ENCODE assay signal across 18 cellular contexts in genomic region chr5:142829821-142830220, GRCh38. TPM values are rescaled to one million over a fixed set of nuclear protein-coding genes. Genes with fewer than 3 reads are reported as not detected.
DNase-seq lines count a peak whose midpoint lies in the region; ATAC-seq and TF ChIP-seq lines count a peak whose summit lies in the region.
"Had no signal": no experiment of that assay in that cellular context is flagged by ENCODE, and none has a peak within 500 bp of the region (broad histone marks: within the 10 kb centered on the region; RNA-seq: fewer than 3 reads in every experiment).

No MANE protein-coding gene starts in this region.

- peak; percentile 34 for DNase-seq in MCF 10A (ENCODE audit: unreplicated experiment)
- DNase-seq in breast epithelium (ENCODE audit: low spot score in 2 of 2) = no peak
- peak; percentile 46 for DNase-seq in astrocyte of the spinal cord (ENCODE audit: low read depth, low spot score)
- no peak for DNase-seq in left lung
- peak in 1 of 2 donors; percentile 71 for DNase-seq in uterus
- DNase-seq in activated CD4-positive, alpha-beta T cell treated with anti-CD3 and anti-CD28 coated beads, Interleukin-2, amount 10 ng/mL, durations not matched to agents 24 days and 14 days = no peak
- DNase-seq in OCI-M1 (lab: John Stamatoyannopoulos, UW) = no peak
- DNase-seq in DMS153 (lab: John Stamatoyannopoulos, UW) = no peak
- DNase-seq: 8988T; activated CD4-positive, alpha-beta memory T cell treated with anti-CD3 and anti-CD28 coated beads for 36 hours; endodermal cell; head of caudate nucleus; left cardiac atrium; naive B cell; NCI-H1105 treated with DMSO at 0.1 percent for 48 hours; NCI-H524 treated with DMSO at 0.1 percent for 48 hours; RPMI8226; spleen had no signal

- H3K9me3 ChIP-seq in breast epithelium (no peaks in the 10 kb centered on the region), left lung (no peaks in the 10 kb centered on the region), uterus (no peaks in the 10 kb centered on the region)
- H3K9me3 ChIP-seq: spleen had no signal

- peaks cover 52% of the 10 kb centered on the region for H3K4me1 Mint-ChIP-seq in MCF 10A (ENCODE audit: insufficient read depth, unreplicated experiment)
- peaks cover 48% of the 10 kb centered on the region for H3K4me1 Mint-ChIP-seq in activated CD4-positive, alpha-beta T cell treated with anti-CD3 and anti-CD28 coated beads, Interleukin-2, amount 10 ng/mL, durations not matched to agents 24 days and 14 days

- H3K27ac Mint-ChIP-seq in MCF 10A (ENCODE audit: low read depth, unreplicated experiment) = no peak overlapping the region
- no peak overlapping the region for H3K27ac Mint-ChIP-seq in activated CD4-positive, alpha-beta T cell treated with anti-CD3 and anti-CD28 coated beads, Interleukin-2, amount 10 ng/mL, durations not matched to agents 24 days and 14 days
- H3K27ac Mint-ChIP-seq: activated CD4-positive, alpha-beta memory T cell treated with anti-CD3 and anti-CD28 coated beads for 36 hours; endodermal cell had no signal

- H3K4me3 ChIP-seq in breast epithelium = no peak overlapping the region
- H3K4me3 ChIP-seq in astrocyte of the spinal cord (ENCODE audit: low read depth, low read length) = no peak overlapping the region
- H3K4me3 ChIP-seq in left lung = no peak overlapping the region
- no peak overlapping the region for H3K4me3 ChIP-seq in uterus
- H3K4me3 ChIP-seq: spleen had no signal

- no peaks in the 10 kb centered on the region for H3K36me3 Mint-ChIP-seq in MCF 10A (ENCODE audit: insufficient read depth, unreplicated experiment)
- H3K36me3 Mint-ChIP-seq in activated CD4-positive, alpha-beta T cell treated with anti-CD3 and anti-CD28 coated beads, Interleukin-2, amount 10 ng/mL, durations not matched to agents 24 days and 14 days (ENCODE audit: low read depth) = peaks cover 2% of the 10 kb centered on the region
- H3K36me3 Mint-ChIP-seq: activated CD4-positive, alpha-beta memory T cell treated with anti-CD3 and anti-CD28 coated beads for 36 hours; naive B cell had no signal

- H3K9me3 Mint-ChIP-seq in MCF 10A (ENCODE audit: unreplicated experiment) = no peaks in the 10 kb centered on the region
- no peaks in the 10 kb centered on the region for H3K9me3 Mint-ChIP-seq in activated CD4-positive, alpha-beta T cell treated with anti-CD3 and anti-CD28 coated beads, Interleukin-2, amount 10 ng/mL, durations not matched to agents 24 days and 14 days
- H3K9me3 Mint-ChIP-seq: activated CD4-positive, alpha-beta memory T cell treated with anti-CD3 and anti-CD28 coated beads for 36 hours; endodermal cell; naive B cell had no signal

- H3K27ac ChIP-seq in breast epithelium (peak overlapping the region in 1 of 2 donors; percentile 44), left lung (no peak overlapping the region), uterus (peak overlapping the region; percentile 51 to 55)
- H3K27ac ChIP-seq: spleen had no signal

- H3K36me3 ChIP-seq in breast epithelium (no peaks in the 10 kb centered on the region), left lung (no peaks in the 10 kb centered on the region), uterus (no peaks in the 10 kb centered on the region)
- H3K36me3 ChIP-seq: spleen had no signal

- peak; percentile 28 for ATAC-seq in left lung

- H3K4me1 ChIP-seq in breast epithelium (peaks cover 5 to 19% of the 10 kb centered on the region in 2 donors), left lung (peaks cover 13 to 59% of the 10 kb centered on the region in 2 donors), uterus (peaks cover 0 to 28% of the 10 kb centered on the region in 2 donors)

- CTCF ChIA-PET in MCF 10A (lab: Yijun Ruan, JAX) = interaction anchor here (0.5 to 1.8 kb wide), 10 partner anchors 18 to 116 kb away, joined by 3 to 11 read pairs (median 4); no protein-coding TSS in a partner anchor

- no TSS peak for BruUV-seq in MCF 10A (replicated peaks; lab: Mats Ljungman, UMichigan)

- POLR2A ChIA-PET in MCF 10A (lab: Yijun Ruan, JAX) = interaction anchor here (0.7 to 2.0 kb wide), 6 partner anchors 9 to 37 kb away, joined by 3 to 11 read pairs (median 4); no protein-coding TSS in a partner anchor

- in situ Hi-C loops in astrocyte of the spinal cord (cut with HindIII; ENCODE audit: low sequenced_read_pairs) = no loop called here

- no peak overlapping the region for H3K4me3 Mint-ChIP-seq in MCF 10A (ENCODE audit: unreplicated experiment)
- H3K4me3 Mint-ChIP-seq in activated CD4-positive, alpha-beta T cell treated with anti-CD3 and anti-CD28 coated beads, Interleukin-2, amount 10 ng/mL, durations not matched to agents 24 days and 14 days = no peak overlapping the region
- H3K4me3 Mint-ChIP-seq: activated CD4-positive, alpha-beta memory T cell treated with anti-CD3 and anti-CD28 coated beads for 36 hours; endodermal cell; naive B cell had no signal

- H3K27me3 ChIP-seq in breast epithelium = no peaks in the 10 kb centered on the region
- no peaks in the 10 kb centered on the region for H3K27me3 ChIP-seq in left lung
- no peaks in the 10 kb centered on the region for H3K27me3 ChIP-seq in uterus
- H3K27me3 ChIP-seq: spleen had no signal

- H3K27me3 Mint-ChIP-seq in MCF 10A (ENCODE audit: insufficient read depth, unreplicated experiment) = no peaks in the 10 kb centered on the region
- peaks cover 1% of the 10 kb centered on the region for H3K27me3 Mint-ChIP-seq in activated CD4-positive, alpha-beta T cell treated with anti-CD3 and anti-CD28 coated beads, Interleukin-2, amount 10 ng/mL, durations not matched to agents 24 days and 14 days
- H3K27me3 Mint-ChIP-seq: activated CD4-positive, alpha-beta memory T cell treated with anti-CD3 and anti-CD28 coated beads for 36 hours; naive B cell had no signal

- intact Hi-C loops in MCF 10A (cut with micrococcal nuclease) = loop anchor here (5.0 kb wide), 1 partner anchor 103 kb away; no protein-coding TSS in a partner anchor
- intact Hi-C loops in breast epithelium (cut with DNase I; ENCODE audit: low total_unique reads) = no loop called here
- intact Hi-C loops in left lung (cut with DNase I) = no loop called here
- intact Hi-C loops in uterus (cut with DNase I; ENCODE audit: low total_unique reads) = no loop called here
- intact Hi-C loops in activated CD4-positive, alpha-beta T cell treated with anti-CD3 and anti-CD28 coated beads, Interleukin-2, amount 10 ng/mL, durations not matched to agents 24 days and 14 days (cut with micrococcal nuclease) = loop anchor here (1.0 to 10.0 kb wide), 5 partner anchors 37 to 1357 kb away; no protein-coding TSS in a partner anchor

- TF ChIP-seq CTCF in MCF 10A (IDR thresholded peaks at IDR 0.05; ENCODE audit: unreplicated experiment) = no peak
- no peak for TF ChIP-seq CTCF in breast epithelium (IDR thresholded peaks at IDR 0.05)
- TF ChIP-seq CTCF in astrocyte of the spinal cord (IDR thresholded peaks at IDR 0.05; ENCODE audit: low read depth, low read length) = no peak
- no peak for TF ChIP-seq CTCF in left lung (IDR thresholded peaks at IDR 0.05)
- no peak for TF ChIP-seq CTCF in uterus (IDR thresholded peaks at IDR 0.05)

- no peak for TF ChIP-seq POLR2A in breast epithelium (IDR thresholded peaks at IDR 0.05)
- no peak for TF ChIP-seq POLR2A in uterus (IDR thresholded peaks at IDR 0.05)

RNA-seq across cellular contexts. Expression of gene ARHGAP26, which starts 59.6 kb away (rescaled TPM):
- 54.3 and 58.9 TPM in 2 replicates for total RNA-seq in MCF 10A (2022)
- 10 to 100 TPM; 33.1 to 89.0 (median 56.4) TPM for total RNA-seq in breast epithelium
- 10 to 100 TPM; 25.6 to 61.9 TPM for total RNA-seq in left lung
- 10 to 100 TPM; 12.4 to 49.5 (median 31.8) TPM for total RNA-seq in uterus
- total RNA-seq in activated CD4-positive, alpha-beta T cell treated with anti-CD3 and anti-CD28 coated beads, Interleukin-2, amount 10 ng/mL, durations not matched to agents 24 days and 14 days = 12.7 and 15.3 TPM in 2 replicates

Comparison
In these comparisons a context has a peak if more than half of its experiments do, and no peak if none do; other contexts are left out.
1. DNase-seq: peak in MCF 10A (single experiment) and astrocyte of the spinal cord (single experiment); none in breast epithelium (0 of 2), left lung (0 of 2), activated CD4-positive, alpha-beta T cell treated with anti-CD3 and anti-CD28 coated beads, Interleukin-2, amount 10 ng/mL, durations not matched to agents 24 days and 14 days (single experiment), OCI-M1 (single experiment) and DMS153 (single experiment).
2. intact Hi-C loops: an anchor here in MCF 10A (5.0 kb wide) and activated CD4-positive, alpha-beta T cell treated with anti-CD3 and anti-CD28 coated beads, Interleukin-2, amount 10 ng/mL, durations not matched to agents 24 days and 14 days (1.0 to 10.0 kb wide); none called in breast epithelium, left lung and uterus.
3. H3K27ac ChIP-seq: peak in uterus (2 of 2); none in left lung (0 of 2).